26 cellular contexts compared by ENCODE assay signal in genomic region chr13:47845981-47846380, GRCh38.
"Had no signal": no experiment of that assay in that cellular context is flagged by ENCODE, and none has a peak within 500 bp of the region (broad histone marks: within the 10 kb centered on the region; RNA-seq: fewer than 3 reads in every experiment).

No MANE protein-coding gene starts in this region.

- H3K9me3 Mint-ChIP-seq: activated naive CD4-positive, alpha-beta T cell treated with anti-CD3 and anti-CD28 coated beads, Interleukin-2, amount 10 ng/mL, durations not matched to agents 7 days and 5 days; activated T-helper 2 cell treated with anti-CD3 and anti-CD28 coated beads, Interferon-gamma antibody, Interleukin-2, Interleukin-4, amounts not matched to agents 10 μg/mL and 5 μg/mL and 100 μg/mL, durations not matched to agents 14 hours and 24 hours and 36 hours; T-helper 1 cell treated with Interleukin-12 subunit alpha and Interleukin-12 subunit beta and Interleukin-4 antibody, amounts not matched to agents 30 μg/mL and 1 μg/mL, for 36 hours had no signal

- H3K4me3 ChIP-seq: cardiac muscle cell, K562, SJCRH30 had no signal

- H3K27ac ChIP-seq: brain microvascular endothelial cell, cardiac muscle cell, RWPE1, SJCRH30 had no signal

- FAIRE-seq: K562 had no signal

- H3K27me3 ChIP-seq: brain microvascular endothelial cell, cardiac muscle cell, SJCRH30 had no signal

- H3K36me3 Mint-ChIP-seq: activated naive CD4-positive, alpha-beta T cell treated with anti-CD3 and anti-CD28 coated beads, Interleukin-2, amount 10 ng/mL, durations not matched to agents 7 days and 5 days had no signal

- H3K4me1 Mint-ChIP-seq: activated naive CD4-positive, alpha-beta T cell treated with anti-CD3 and anti-CD28 coated beads, Interleukin-2, amount 10 ng/mL, durations not matched to agents 7 days and 5 days; activated naive CD8-positive, alpha-beta T cell treated with anti-CD3 and anti-CD28 coated beads for 36 hours had no signal

- H3K27ac Mint-ChIP-seq: activated CD8-positive, alpha-beta T cell treated with anti-CD3 and anti-CD28 coated beads for 36 hours; activated naive CD4-positive, alpha-beta T cell treated with anti-CD3 and anti-CD28 coated beads, Interleukin-2, amount 10 ng/mL, durations not matched to agents 7 days and 5 days; activated naive CD8-positive, alpha-beta T cell treated with anti-CD3 and anti-CD28 coated beads for 36 hours; activated T-cell treated with anti-CD3 and anti-CD28 coated beads, Interleukin-2, amount 50 U/mL, for 72 hours; activated T-helper 2 cell treated with anti-CD3 and anti-CD28 coated beads, Interferon-gamma antibody, Interleukin-2, Interleukin-4, amounts not matched to agents 10 μg/mL and 5 μg/mL and 100 μg/mL, durations not matched to agents 14 hours and 24 hours and 36 hours; T-helper 1 cell treated with Interleukin-12 subunit alpha and Interleukin-12 subunit beta and Interleukin-4 antibody, amounts not matched to agents 30 μg/mL and 1 μg/mL, for 36 hours had no signal

- H3K27me3 Mint-ChIP-seq: activated naive CD8-positive, alpha-beta T cell treated with anti-CD3 and anti-CD28 coated beads for 36 hours had no signal

- H3K36me3 ChIP-seq: brain microvascular endothelial cell, cardiac muscle cell, SJCRH30 had no signal

- ATAC-seq: activated CD4-positive, CD25-positive, alpha-beta regulatory T cell treated with anti-CD3 and anti-CD28 coated beads, Interleukin-2, amount 50 U/mL, for 24 hours; activated CD8-positive, alpha-beta T cell treated with anti-CD3 and anti-CD28 coated beads for 36 hours; activated T-cell treated with anti-CD3 and anti-CD28 coated beads, Interleukin-2, amount 50 U/mL, for 72 hours; K562 had no signal

- H3K9me3 ChIP-seq: SJCRH30 had no signal

- H3K4me3 Mint-ChIP-seq: activated CD8-positive, alpha-beta T cell treated with anti-CD3 and anti-CD28 coated beads for 36 hours; activated naive CD4-positive, alpha-beta T cell treated with anti-CD3 and anti-CD28 coated beads, Interleukin-2, amount 10 ng/mL, durations not matched to agents 7 days and 5 days; activated naive CD8-positive, alpha-beta T cell treated with anti-CD3 and anti-CD28 coated beads for 36 hours; activated T-cell treated with anti-CD3 and anti-CD28 coated beads, Interleukin-2, amount 50 U/mL, for 72 hours; T-helper 1 cell treated with Interleukin-12 subunit alpha and Interleukin-12 subunit beta and Interleukin-4 antibody, amounts not matched to agents 30 μg/mL and 1 μg/mL, for 36 hours had no signal

- H3K4me1 ChIP-seq: SJCRH30 had no signal

- DNase-seq: activated CD4-positive, alpha-beta T cell treated with anti-CD3 and anti-CD28 coated beads for 4 hours; activated CD8-positive, alpha-beta memory T cell treated with anti-CD3 and anti-CD28 coated beads, Interleukin-2, amount 50 U/mL, for 4 hours; activated CD8-positive, alpha-beta T cell treated with anti-CD3 and anti-CD28 coated beads for 36 hours; activated gamma-delta T cell treated with Interleukin-2 at 50 U/mL for 16 hours; activated naive CD4-positive, alpha-beta T cell treated with anti-CD3 and anti-CD28 coated beads, Interleukin-2, amount 10 ng/mL, durations not matched to agents 7 days and 5 days; activated naive CD8-positive, alpha-beta T cell treated with anti-CD3 and anti-CD28 coated beads for 36 hours; activated T-cell treated with anti-CD3 and anti-CD28 coated beads, Interleukin-2, amount 50 U/mL, for 72 hours; brain microvascular endothelial cell; Karpas-422; NCI-H1092; NCI-H1417 treated with DMSO at 0.1 percent for 48 hours; NCI-H1694; NCI-H2029; NCI-H2107; NCI-H345; NCI-H510A; NCI-H526 treated with DMSO at 0.1 percent for 48 hours; NCI-H82; Right ventricle myocardium superior; SJCRH30 had no signal
